Comparison of ENCODE assay signal across 8 cellular contexts in genomic region chr18:78986018-78986481, GRCh38. TPM values are rescaled to one million over a fixed set of nuclear protein-coding genes. Genes with fewer than 3 reads are reported as not detected.
DNase-seq lines count a peak whose midpoint lies in the region; ATAC-seq and TF ChIP-seq lines count a peak whose summit lies in the region.

No MANE protein-coding gene starts in this region.

- intact Hi-C loops in left lung (cut with DNase I) = no loop called here

- H3K27ac ChIP-seq in left lung = no peak overlapping the region

- no peaks in the 10 kb centered on the region for H3K9me2 ChIP-seq in Loucy (replicated peaks; ENCODE audit: low read depth, low read length)

- H3K79me2 ChIP-seq in Loucy (ENCODE audit: insufficient read depth, low read length) = no peaks in the 10 kb centered on the region

- H3K9me3 ChIP-seq in Loucy (ENCODE audit: insufficient read depth, low read depth, low read length) (no peaks in the 10 kb centered on the region), adipocyte (ENCODE audit: control insufficient read depth, low read length) (peaks cover 14% of the 10 kb centered on the region), left lung (no peaks in the 10 kb centered on the region)

- H3K4me3 ChIP-seq in Loucy (ENCODE audit: low read length, poor library complexity, severe bottlenecking) = no peak overlapping the region
- H3K4me3 ChIP-seq in adipocyte (ENCODE audit: low read length) = no peak overlapping the region
- no peak overlapping the region for H3K4me3 ChIP-seq in left lung

- peak; percentile 62 for DNase-seq in DMS53 (lab: John Stamatoyannopoulos, UW)
- DNase-seq in adipocyte (ENCODE audit: low read depth) = peak; percentile 25
- DNase-seq in left lung = peak in 1 of 2 donors; percentile 58
- no peak for DNase-seq in NCI-H226
- no peak for DNase-seq in activated CD4-positive, CD25-positive, alpha-beta regulatory T cell treated with anti-CD3 and anti-CD28 coated beads, Interleukin-2, amount 50 U/mL, for 72 hours

- H3K27me3 ChIP-seq in Loucy (ENCODE audit: insufficient read depth, low read length, poor library complexity, severe bottlenecking) = no peaks in the 10 kb centered on the region
- peaks cover 69% of the 10 kb centered on the region for H3K27me3 ChIP-seq in adipocyte (replicated peaks; ENCODE audit: control insufficient read depth, insufficient read depth, low read length)
- peaks cover 91 to 100% of the 10 kb centered on the region in 2 donors for H3K27me3 ChIP-seq in left lung

- peak; percentile 63 for TF ChIP-seq CTCF in Loucy (conservative IDR thresholded peaks at IDR 0.05; ENCODE audit: low read length)
- TF ChIP-seq CTCF in left lung (IDR thresholded peaks at IDR 0.05) = peak in 1 of 2 donors; percentile 43

- peak overlapping the region; percentile 25 for H3K4me2 ChIP-seq in Loucy (ENCODE audit: low read depth, low read length, poor library complexity, severe bottlenecking)

- peak overlapping the region; percentile 60 for H2AFZ ChIP-seq in Loucy (ENCODE audit: low read length)

- H4K20me1 ChIP-seq in Loucy (ENCODE audit: insufficient read depth, low read length, poor library complexity, severe bottlenecking) = no peaks in the 10 kb centered on the region

- H3F3A ChIP-seq in Loucy (ENCODE audit: low read depth) = no peaks in the 10 kb centered on the region

- no peak overlapping the region for H3K9ac ChIP-seq in Loucy (ENCODE audit: low read depth, low read length, poor library complexity, severe bottlenecking)
- H3K9ac ChIP-seq in adipocyte (ENCODE audit: low read length) = no peak overlapping the region

- ATAC-seq in left lung (peak; percentile 80), HG03378 (IDR thresholded peaks at IDR 0.05; ENCODE audit: unreplicated experiment) (no peak), HG02759 (IDR thresholded peaks at IDR 0.05; ENCODE audit: unreplicated experiment) (no peak)

- H3K36me3 ChIP-seq in Loucy (ENCODE audit: insufficient read depth, low read length) = no peaks in the 10 kb centered on the region
- H3K36me3 ChIP-seq in adipocyte (ENCODE audit: control insufficient read depth, insufficient read depth, low read length, severe bottlenecking) = no peaks in the 10 kb centered on the region
- no peaks in the 10 kb centered on the region for H3K36me3 ChIP-seq in left lung

- H3K4me1 ChIP-seq in Loucy (ENCODE audit: insufficient read depth, low read length, poor library complexity, severe bottlenecking) = no peaks in the 10 kb centered on the region
- no peaks in the 10 kb centered on the region for H3K4me1 ChIP-seq in adipocyte (ENCODE audit: control insufficient read depth, insufficient read depth, low read length)
- H3K4me1 ChIP-seq in left lung = peaks cover 0 to 4% of the 10 kb centered on the region in 2 donors

RNA-seq across cellular contexts. Expression of gene SALL3, which starts 6.4 kb away (rescaled TPM):
- total RNA-seq in left lung = not detected

Comparison
In these comparisons a context has a peak if more than half of its experiments do, and no peak if none do; other contexts are left out.
1. DNase-seq: peak in DMS53 (single experiment) and adipocyte (single experiment); none in NCI-H226 (single experiment) and activated CD4-positive, CD25-positive, alpha-beta regulatory T cell treated with anti-CD3 and anti-CD28 coated beads, Interleukin-2, amount 50 U/mL, for 72 hours (single experiment).